9 cellular contexts compared by ENCODE assay signal in genomic region chr4:8427761-8428287, GRCh38. TPM values are rescaled to one million over a fixed set of nuclear protein-coding genes. Genes with fewer than 3 reads are reported as not detected.
A peak's percentile ranks its signal among the peaks of the same experiment; 100 is the strongest.
DNase-seq lines count a peak whose midpoint lies in the region; ATAC-seq, FAIRE-seq and TF ChIP-seq lines count a peak whose summit lies in the region.
"Had no signal": no experiment of that assay in that cellular context is flagged by ENCODE, and none has a peak within 500 bp of the region (broad histone marks: within the 10 kb centered on the region; RNA-seq: fewer than 3 reads in every experiment).

No MANE protein-coding gene starts in this region.

- no peaks in the 10 kb centered on the region for H3K27me3 Mint-ChIP-seq in CD4-positive, alpha-beta memory T cell

- peaks cover 4% of the 10 kb centered on the region; the same call in 1 of the 2 replicates for H3K23me2 ChIP-seq in H1 (ENCODE audit: low read depth, low read length)

- H3K56ac ChIP-seq in H1 (replicated peaks; ENCODE audit: insufficient read length, low read depth, low read length), result no peak overlapping the region

- no peak overlapping the region for H2BK120ac ChIP-seq in H1 (replicated peaks; ENCODE audit: low read depth, low read length)

- no peak for TF ChIP-seq CTCF in H1 (IDR thresholded peaks at IDR 0.05; ENCODE audit: control extremely low read depth in 1 of 3, insufficient read depth in 1 of 3, low read depth in 1 of 3, low read length in 3 of 3)

- POLR2A ChIA-PET in CD4-positive, alpha-beta memory T cell (lab: Charles Lee; ENCODE audit: partially characterized antibody), result interaction anchor here (0.9 to 3.1 kb wide), 8 partner anchors 8 to 573 kb away, joined by 3 to 35 read pairs (median 3); partner anchors contain the start of genes ABLIM2, ACOX3 and TRMT44
- POLR2A ChIA-PET in H1 (lab: Charles Lee; ENCODE audit: partially characterized antibody), result interaction anchor here (0.8 to 2.6 kb wide), 7 partner anchors 8 to 121 kb away, joined by 3 to 11 read pairs (median 3); partner anchors contain the start of genes ACOX3 and TRMT44

- H3K4me2 ChIP-seq in H1 (ENCODE audit: insufficient read depth in 1 of 2, low read depth in 2 of 2, low read length in 2 of 2), result peak overlapping the region; percentile 70 to 78

- no peak for FAIRE-seq in H1 (lab: Jason Lieb, UNC)
- FAIRE-seq: TTC549 had no signal

- H3K4me3 Mint-ChIP-seq in CD4-positive, alpha-beta memory T cell, result peak overlapping the region; percentile 93 to 98 (median 96)

- no peaks in the 10 kb centered on the region for H3K36me3 ChIP-seq in CD4-positive, alpha-beta memory T cell (ENCODE audit: insufficient read depth, low read length)
- H3K36me3 ChIP-seq in H1 (ENCODE audit: control insufficient read depth in 2 of 4, insufficient read depth in 4 of 4, low read length in 3 of 4), result no peaks in the 10 kb centered on the region

- no peak overlapping the region for H2BK15ac ChIP-seq in H1 (ENCODE audit: low read length)

- no peak for TF ChIP-seq RAD21 in H1 (IDR thresholded peaks at IDR 0.05 in 1 of 2, conservative IDR thresholded peaks at IDR 0.05 in 1 of 2; ENCODE audit: low read depth in 2 of 2, low read length in 2 of 2)

- no peak overlapping the region for H3K23ac ChIP-seq in H1 (ENCODE audit: insufficient read length)

- TF ChIP-seq POLR2A in H1 (IDR thresholded peaks at IDR 0.05; ENCODE audit: control extremely low read depth in 1 of 2, low read depth in 2 of 2, low read length in 2 of 2), result no peak

- H2AK5ac ChIP-seq in H1 (ENCODE audit: low read depth, low read length), result no peak overlapping the region

- peaks cover 0 to 9% of the 10 kb centered on the region in 2 donors for H3K36me3 Mint-ChIP-seq in CD4-positive, alpha-beta memory T cell

- H3K79me2 ChIP-seq in H1 (ENCODE audit: control insufficient read depth in 1 of 2, insufficient read depth in 2 of 2, low read length in 2 of 2), result no peaks in the 10 kb centered on the region

- H3K27me3 ChIP-seq in CD4-positive, alpha-beta memory T cell (ENCODE audit: insufficient read depth, low read length), result no peaks in the 10 kb centered on the region
- H3K27me3 ChIP-seq in H1 (replicated peaks in 1 of 4; ENCODE audit: control insufficient read depth in 3 of 4, extremely low read depth in 1 of 4, insufficient read depth in 3 of 4, low read length in 3 of 4) (peaks cover 0 to 2% (median 0%) of the 10 kb centered on the region in 4 experiments; a peak in 2 of 7 replicates), mononuclear cell (ENCODE audit: insufficient read depth, low read length) (no peaks in the 10 kb centered on the region)

- H3K9me3 ChIP-seq in CD4-positive, alpha-beta memory T cell (ENCODE audit: control insufficient read depth in 1 of 2, low read length in 2 of 2), result no peaks in the 10 kb centered on the region
- H3K9me3 ChIP-seq in H1 (ENCODE audit: insufficient read depth in 2 of 2, low read depth in 1 of 2, low read length in 1 of 2) (no peaks in the 10 kb centered on the region), mononuclear cell (ENCODE audit: low read depth, low read length) (no peaks in the 10 kb centered on the region)

- WGBS in H1 (ENCODE audit: extremely low coverage in 1 of 2, insufficient coverage in 1 of 2, insufficient read length in 1 of 2, insufficient replicate concordance in 2 of 2, low coverage in 1 of 2, low lambda C conversion rate in 2 of 2, missing lambda C conversion rate in 1 of 2), 2 experiments, result 25% methylated on average over 9 of the region's 21 CpGs; no CpG with 5 or more reads in 1 of the 2 experiments

- H2BK12ac ChIP-seq in H1 (ENCODE audit: low read depth, low read length), result no peak overlapping the region

- H2AFZ ChIP-seq in H1 (ENCODE audit: low read length), result no peak overlapping the region

- H3K27ac Mint-ChIP-seq in CD4-positive, alpha-beta memory T cell, result peak overlapping the region; percentile 92 to 97 (median 95)

- H3K79me1 ChIP-seq in H1 (ENCODE audit: low read depth, low read length), result no peaks in the 10 kb centered on the region

- H4K20me1 ChIP-seq in H1 (replicated peaks in 1 of 2; ENCODE audit: control insufficient read depth in 1 of 2, insufficient read depth in 2 of 2, low read length in 2 of 2), result no peaks in the 10 kb centered on the region

- TF ChIP-seq EP300 in H1 (IDR thresholded peaks at IDR 0.05; ENCODE audit: borderline replicate concordance in 1 of 2, low read depth in 2 of 2, low read length in 2 of 2), result no peak

- H4K8ac ChIP-seq in H1 (ENCODE audit: extremely low read depth, insufficient read depth, low read length), result no peak overlapping the region; the same call in 1 of the 2 replicates

- H2BK20ac ChIP-seq in H1 (ENCODE audit: low read length), result no peak overlapping the region

- peak overlapping the region; percentile 30 to 87 for H3K4me3 ChIP-seq in CD4-positive, alpha-beta memory T cell (ENCODE audit: low read length in 2 of 2)
- H3K4me3 ChIP-seq in H1 (ENCODE audit: extremely low read depth in 1 of 4, insufficient read depth in 2 of 4, low read depth in 3 of 4, low read length in 4 of 4) (peak overlapping the region; percentile 41 to 71 (median 57)), mononuclear cell (ENCODE audit: low read length) (peak overlapping the region; percentile 61)

- H3K9me3 Mint-ChIP-seq in CD4-positive, alpha-beta memory T cell, result peaks cover 0 to 3% (median 0%) of the 10 kb centered on the region in 8 donors

- DNase-seq in CD4-positive, alpha-beta memory T cell, result peak in 2 of 5 donors; percentile 11 to 37
- peak; percentile 31 for DNase-seq in SIG-M5 (lab: John Stamatoyannopoulos, UW)
- DNase-seq in H1 (ENCODE audit: low read depth in 1 of 2, low spot score in 2 of 2), result no peak
- no peak for DNase-seq in SW480 (ENCODE audit: low spot score)
- no peak for DNase-seq in NCI-H1436 (lab: John Stamatoyannopoulos, UW)

- intact Hi-C loops in CD4-positive, alpha-beta memory T cell (cut with micrococcal nuclease), result loop anchor here (1.0 to 10.0 kb wide), 2 partner anchors 12 to 273 kb away; partner anchors contain the start of genes ABLIM2, ACOX3 and TRMT44

- ATAC-seq in GM19035 (IDR thresholded peaks at IDR 0.05; ENCODE audit: unreplicated experiment) (peak; percentile 48), HG03175 (IDR thresholded peaks at IDR 0.05; ENCODE audit: unreplicated experiment) (peak; percentile 70)

- peaks cover 22% of the 10 kb centered on the region for H3K4me1 ChIP-seq in CD4-positive, alpha-beta memory T cell (ENCODE audit: insufficient read depth, low read length)
- H3K4me1 ChIP-seq in H1 (replicated peaks in 1 of 4; ENCODE audit: control insufficient read depth in 3 of 4, insufficient read depth in 4 of 4, low read length in 3 of 4), result peaks cover 0 to 4% (median 0%) of the 10 kb centered on the region in 4 experiments; a peak in 3 of 7 replicates
- H3K4me1 ChIP-seq in mononuclear cell (ENCODE audit: insufficient read depth, low read length), result peaks cover 17% of the 10 kb centered on the region

- peak overlapping the region; percentile 66 for H3K27ac ChIP-seq in CD4-positive, alpha-beta memory T cell (ENCODE audit: low read depth, low read length)
- H3K27ac ChIP-seq in H1 (ENCODE audit: low read depth, low read length), result no peak overlapping the region

- H4K5ac ChIP-seq in H1 (ENCODE audit: insufficient read length, low read depth, low read length), result no peak overlapping the region

- peak overlapping the region in 2 of 4 experiments; percentile 25 to 26; a peak in 1 of 7 replicates for H3K9ac ChIP-seq in H1 (replicated peaks in 1 of 4; ENCODE audit: extremely low read depth in 1 of 4, low read depth in 3 of 4, low read length in 3 of 4)

- no peak overlapping the region for H3K14ac ChIP-seq in H1 (ENCODE audit: insufficient read length)

- no peak overlapping the region for H2BK5ac ChIP-seq in H1 (ENCODE audit: low read depth, low read length)

- no peak overlapping the region for H3K4ac ChIP-seq in H1 (replicated peaks; ENCODE audit: insufficient read length, low read depth, low read length)

- no peak overlapping the region for H4K91ac ChIP-seq in H1 (replicated peaks; ENCODE audit: insufficient read length, low read length)

- CTCF ChIA-PET in CD4-positive, alpha-beta memory T cell (lab: Charles Lee; ENCODE audit: partially characterized antibody), result interaction anchor here (3.7 kb wide), 1 partner anchor 12 kb away, joined by 10 read pairs; the partner anchor contains the start of genes ACOX3 and TRMT44
- CTCF ChIA-PET in H1 (lab: Charles Lee; ENCODE audit: partially characterized antibody), result interaction anchor here (0.6 to 2.9 kb wide), 14 partner anchors 8 to 160 kb away, joined by 3 to 18 read pairs (median 5); partner anchors contain the start of genes ACOX3, HTRA3 and TRMT44

- peaks cover 17 to 44% (median 26%) of the 10 kb centered on the region in 4 donors for H3K4me1 Mint-ChIP-seq in CD4-positive, alpha-beta memory T cell

- H3K18ac ChIP-seq in H1 (ENCODE audit: extremely low read depth, low read length), result no peak overlapping the region

TF ChIP-seq in H1, 55 proteins besides CTCF, POLR2A, EP300 and RAD21 (continues in another document):
- no peak for TF ChIP-seq CHD2 (IDR thresholded peaks at IDR 0.05; ENCODE audit: low read length)

RNA-seq across cellular contexts. Expression of gene ACOX3, which starts 12.7 kb away (rescaled TPM):
- total RNA-seq in CD4-positive, alpha-beta memory T cell, result 10 to 100 TPM; 16.3 to 17.3 TPM
- 10 to 100 TPM; 13.3 to 16.5 TPM for polyA plus RNA-seq in CD4-positive, alpha-beta memory T cell
- 9.9 and 10.2 TPM in 2 replicates for total RNA-seq in H1 (2021; fragmentation: NEBNext Ultra II Directional; extraction: Animal tissue kit (Norgen Biotek cat#: 25700))
- 2.5 and 4.3 TPM in 2 replicates for polyA plus RNA-seq in H1 (2011; rRNA removed)
- 3.5 TPM for polyA plus RNA-seq in H1 (2011; cell fraction: cytosol; rRNA removed)
- 4.9 TPM for polyA plus RNA-seq in H1 (2011; cell fraction: nucleus; rRNA removed)
- 5.7 to 10.4 TPM (median 7.9 TPM) in 4 replicates for polyA plus RNA-seq in H1 (2012, experiment 1 of 2)
- 8.1 TPM for polyA plus RNA-seq in H1 (2012, experiment 2 of 2)
- polyA plus RNA-seq in H1 (2013, experiment 1 of 2), result 6.0 TPM
- polyA plus RNA-seq in H1 (2013, experiment 2 of 2), result 5.7 TPM
- polyA minus RNA-seq in H1 (2011; rRNA and poly(A)+ RNA removed), result 5.4 and 9.0 TPM in 2 replicates
- polyA minus RNA-seq in H1 (2011; cell fraction: cytosol; rRNA and poly(A)+ RNA removed), result 2.1 TPM
- polyA minus RNA-seq in H1 (2011; cell fraction: nucleus; rRNA and poly(A)+ RNA removed), result 5.4 TPM
- 5.1 TPM for total RNA-seq in mononuclear cell

RNA-seq across cellular contexts. Expression of gene TRMT44, which starts 12.8 kb away (rescaled TPM):
- total RNA-seq in CD4-positive, alpha-beta memory T cell, result 10 to 100 TPM; 29.6 to 33.0 TPM
- polyA plus RNA-seq in CD4-positive, alpha-beta memory T cell, result 10 to 100 TPM in 1 of 2 donors, 1 to 10 TPM in 1; 4.3 to 11.7 TPM
- 20.1 and 23.9 TPM in 2 replicates for total RNA-seq in H1 (2021; fragmentation: NEBNext Ultra II Directional; extraction: Animal tissue kit (Norgen Biotek cat#: 25700))
- 8.6 and 11.6 TPM in 2 replicates for polyA plus RNA-seq in H1 (2011; rRNA removed)
- polyA plus RNA-seq in H1 (2011; cell fraction: cytosol; rRNA removed), result 10.6 TPM
- polyA plus RNA-seq in H1 (2011; cell fraction: nucleus; rRNA removed), result 37.2 TPM
- polyA plus RNA-seq in H1 (2012, experiment 1 of 2), result 9.3 to 14.4 TPM (median 11.8 TPM) in 4 replicates
- polyA plus RNA-seq in H1 (2012, experiment 2 of 2), result 5.4 TPM
- 7.4 TPM for polyA plus RNA-seq in H1 (2013, experiment 1 of 2)
- 7.0 TPM for polyA plus RNA-seq in H1 (2013, experiment 2 of 2)
- polyA minus RNA-seq in H1 (2011; rRNA and poly(A)+ RNA removed), result 14.1 and 18.0 TPM in 2 replicates
- polyA minus RNA-seq in H1 (2011; cell fraction: cytosol; rRNA and poly(A)+ RNA removed), result 19.2 TPM
- 52.7 TPM for polyA minus RNA-seq in H1 (2011; cell fraction: nucleus; rRNA and poly(A)+ RNA removed)
- total RNA-seq in mononuclear cell, result 35.2 TPM
